In genomic region chr11:44654057-44654456, GRCh38 we compare ENCODE assay signal across 23 cellular contexts.
DNase-seq lines count a peak whose midpoint lies in the region; ATAC-seq and TF ChIP-seq lines count a peak whose summit lies in the region.
"Had no signal": no experiment of that assay in that cellular context is flagged by ENCODE, and none has a peak within 500 bp of the region (broad histone marks: within the 10 kb centered on the region; RNA-seq: fewer than 3 reads in every experiment).

No MANE protein-coding gene starts in this region.

- TF ChIP-seq POLR2A in spleen (IDR thresholded peaks at IDR 0.05), result no peak

- no peak for ATAC-seq in left cardiac atrium
- no peak for ATAC-seq in HG03457 (IDR thresholded peaks at IDR 0.05; ENCODE audit: unreplicated experiment)
- ATAC-seq: GM12878 had no signal

- H3K27ac ChIP-seq in right atrium auricular region (no peak overlapping the region), WERI-Rb-1 (no peak overlapping the region), spleen (no peak overlapping the region)
- H3K27ac ChIP-seq: BLaER1 had no signal

- H3K9me3 ChIP-seq in right atrium auricular region (no peaks in the 10 kb centered on the region), WERI-Rb-1 (ENCODE audit: severe bottlenecking) (peaks cover 3% of the 10 kb centered on the region), spleen (no peaks in the 10 kb centered on the region)
- H3K9me3 ChIP-seq: BE2C, BLaER1 had no signal

- no peak for TF ChIP-seq CTCF in right atrium auricular region (IDR thresholded peaks at IDR 0.05)
- TF ChIP-seq CTCF in WERI-Rb-1 (IDR thresholded peaks at IDR 0.05; ENCODE audit: low read depth, low read length), result no peak
- TF ChIP-seq CTCF in spleen (IDR thresholded peaks at IDR 0.05 in 8 of 11, conservative IDR thresholded peaks at IDR 0.05 in 3 of 11), result no peak

- DNase-seq in right atrium auricular region (ENCODE audit: low spot score) (peak; percentile 48), left cardiac atrium (no peak), WERI-Rb-1 (peak; percentile 3), spleen (peak; percentile 67), activated gamma-delta T cell (lab: John Stamatoyannopoulos, UW) (no peak)
- DNase-seq: 8988T; ACHN; BE2C; C1 segment of cervical spinal cord; CD4-positive, alpha-beta memory T cell; CD4-positive, CD25-positive, alpha-beta regulatory T cell; CD8-positive, alpha-beta memory T cell; COR-L47; DMS 273 treated with DMSO at 0.1 percent for 48 hours; DMS153; DMS53; DMS79; DND-41; EL; GDM1 had no signal

- 92 to 98% (median 96%) methylated on average over 8 to 9 of the region's 9 CpGs for WGBS in spleen, 5 donors

- intact Hi-C loops in left cardiac atrium (cut with DNase I) (no loop called here), spleen (cut with DNase I; ENCODE audit: low total_unique reads) (no loop called here)

- H3K36me3 ChIP-seq in right atrium auricular region, result no peaks in the 10 kb centered on the region
- H3K36me3 ChIP-seq in WERI-Rb-1, result no peaks in the 10 kb centered on the region
- no peaks in the 10 kb centered on the region for H3K36me3 ChIP-seq in spleen
- H3K36me3 ChIP-seq: BE2C, BLaER1 had no signal

- H3K27me3 ChIP-seq in right atrium auricular region (no peaks in the 10 kb centered on the region), WERI-Rb-1 (ENCODE audit: insufficient read depth, low read depth, severe bottlenecking) (no peaks in the 10 kb centered on the region), spleen (replicated peaks in 1 of 7) (peaks cover 0 to 32% (median 0%) of the 10 kb centered on the region in 7 donors)
- H3K27me3 ChIP-seq: BE2C, BLaER1 had no signal

- peaks cover 0 to 5% of the 10 kb centered on the region in 2 donors for H3K4me1 ChIP-seq in right atrium auricular region
- peaks cover 0 to 7% (median 0%) of the 10 kb centered on the region in 6 donors for H3K4me1 ChIP-seq in spleen

- H3K4me3 ChIP-seq in right atrium auricular region (no peak overlapping the region), WERI-Rb-1 (ENCODE audit: low read depth, low read length) (no peak overlapping the region), spleen (no peak overlapping the region)
- H3K4me3 ChIP-seq: BLaER1, GM12878 had no signal

Comparison
In these comparisons a context has a peak if more than half of its experiments do, and no peak if none do; other contexts are left out.
1. DNase-seq: peak in right atrium auricular region (single experiment), WERI-Rb-1 (single experiment) and spleen (single experiment); none in left cardiac atrium (single experiment) and activated gamma-delta T cell (single experiment).